In the genomic region with DNA sequence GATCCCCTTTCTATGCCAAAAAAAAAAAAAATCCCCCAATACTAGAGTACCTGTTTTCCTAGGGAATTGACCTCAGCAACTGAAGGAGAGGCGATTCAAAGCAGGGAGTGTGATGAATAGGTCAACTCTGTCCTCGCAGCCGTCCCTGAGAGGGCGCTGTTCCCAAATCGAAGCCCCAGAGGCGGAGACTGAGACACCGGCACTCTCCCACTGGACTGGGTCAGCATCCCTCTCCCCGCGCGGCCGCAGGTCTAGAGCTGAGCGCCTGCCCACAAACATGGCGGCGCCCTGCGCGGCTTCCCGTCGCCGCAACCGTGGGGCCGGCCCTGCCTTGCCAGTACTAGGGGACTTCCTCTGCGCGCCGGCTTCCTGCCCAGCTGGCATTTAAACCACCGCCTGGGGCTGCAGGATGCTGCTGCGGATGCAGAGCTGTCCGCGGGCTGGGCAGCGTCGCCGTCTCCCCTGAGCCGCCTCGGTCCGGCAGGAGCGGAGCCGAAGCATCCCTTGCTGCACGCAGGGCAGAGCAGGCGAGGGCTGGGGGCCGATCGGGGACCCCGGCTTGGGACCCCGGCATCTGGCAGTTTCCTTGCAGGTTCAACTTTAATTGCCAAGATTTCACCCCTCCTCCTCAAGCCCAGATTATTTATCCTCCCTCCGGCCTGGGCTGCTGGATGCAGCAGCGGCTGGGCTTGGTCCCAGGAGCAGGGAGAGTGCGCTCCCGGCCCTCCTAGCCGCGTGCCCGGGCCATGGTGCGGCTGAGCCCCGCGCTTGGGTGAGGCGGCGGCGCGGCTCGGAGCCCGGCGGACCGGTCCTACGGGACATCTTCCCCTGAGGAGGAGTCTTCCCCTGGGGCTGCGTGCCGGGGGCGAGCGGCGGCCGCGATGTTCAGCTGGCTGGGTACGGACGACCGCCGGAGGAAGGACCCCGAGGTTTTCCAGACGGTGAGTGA, we compare ENCODE assay signal across 7 cellular contexts. TPM values are rescaled to one million over a fixed set of nuclear protein-coding genes. Genes with fewer than 3 reads are reported as not detected.
DNase-seq lines count a peak whose midpoint lies in the region; ATAC-seq, FAIRE-seq and TF ChIP-seq lines count a peak whose summit lies in the region.

Gene EHD3 (plus strand): TSS at position 412 of the 949 bp plus-strand sequence. CDS start 470 bp downstream, at position 882.

- TF ChIP-seq CTCF in kidney (IDR thresholded peaks at IDR 0.05; ENCODE audit: borderline replicate concordance, extremely low read depth, insufficient read depth), result peak; percentile 53

- FAIRE-seq in GM18507 (lab: Jason Lieb, UNC) (peak; percentile 45), kidney (lab: Jason Lieb, UNC) (no peak)

- intact Hi-C loops in kidney (cut with DNase I), result no loop called here

- H3K9ac ChIP-seq in kidney (ENCODE audit: low read length in 2 of 2), result peak within 1 kb of the TSS; percentile 51 to 56

- DNase-seq in GM18507 (ENCODE audit: extremely low spot score, insufficient read length, low read depth) (peak; percentile 65), NCI-H2107 treated with DMSO at 0.1 percent for 48 hours (lab: John Stamatoyannopoulos, UW; ENCODE audit: unreplicated experiment) (peak; percentile 9), cerebellar nuclear complex (lab: John Stamatoyannopoulos, UW) (peak; percentile 64 to 94), kidney (peak; percentile 95)
- DNase-seq in stimulated activated CD4-positive, alpha-beta T cell treated with anti-CD3 and anti-CD28 coated beads, Interleukin-15, amount 100 ng/mL, for 1 hour (ENCODE audit: low read depth in 1 of 2, low spot score in 1 of 2), result peak; percentile 45 to 66

- ATAC-seq in HG02981 (IDR thresholded peaks at IDR 0.05; ENCODE audit: unreplicated experiment), result peak; percentile 98
- ATAC-seq in activated CD4-positive, CD25-positive, alpha-beta regulatory T cell treated with anti-CD3 and anti-CD28 coated beads, Interleukin-2, amount 50 U/mL, for 24 hours, result peak; percentile 98

- no peaks in the 10 kb centered on the region for H3K36me3 ChIP-seq in kidney (ENCODE audit: control insufficient read depth in 1 of 2, insufficient read depth in 2 of 2, low read length in 2 of 2)

- peaks cover 0 to 12% of the 10 kb centered on the region in 2 donors for H3K4me1 ChIP-seq in kidney (ENCODE audit: control insufficient read depth in 1 of 2, insufficient read depth in 1 of 2, low read depth in 1 of 2, low read length in 2 of 2)

- peak within 1 kb of the TSS; percentile 62 to 70 for H3K4me3 ChIP-seq in kidney (ENCODE audit: low read length in 2 of 2)

- no peaks in the 10 kb centered on the region for H3K9me3 ChIP-seq in kidney (ENCODE audit: control insufficient read depth in 1 of 2, low read length in 2 of 2)

- H3K27ac ChIP-seq in kidney (ENCODE audit: low read depth in 2 of 2, low read length in 2 of 2), result peak within 1 kb of the TSS; percentile 41 to 54

RNA-seq across cellular contexts. Expression of gene EHD3, which starts in this region (rescaled TPM):
- 9.5 TPM for total RNA-seq in kidney
- polyA plus RNA-seq in kidney (ENCODE audit: insufficient read depth, low read depth, low replicate concordance), result 45.3 TPM

Comparison
In these comparisons a context has a peak if more than half of its experiments do, and no peak if none do; other contexts are left out.
1. Peak in every context shown above with its lines: DNase-seq, ATAC-seq, H3K4me3 ChIP-seq and H3K27ac ChIP-seq.
2. DNase-seq: peak in every context shown above with its lines; median percentile 95 in kidney; 79 in cerebellar nuclear complex; 65 in GM18507; 56 in stimulated activated CD4-positive, alpha-beta T cell treated with anti-CD3 and anti-CD28 coated beads, Interleukin-15, amount 100 ng/mL, for 1 hour; 9 in NCI-H2107 treated with DMSO at 0.1 percent for 48 hours.